ENCODE assay signal across 16 cellular contexts in genomic region chrX:105221374-105221773, GRCh38. TPM values are rescaled to one million over a fixed set of nuclear protein-coding genes. Genes with fewer than 3 reads are reported as not detected.
DNase-seq lines count a peak whose midpoint lies in the region; ATAC-seq and TF ChIP-seq lines count a peak whose summit lies in the region.
"Had no signal": no experiment of that assay in that cellular context is flagged by ENCODE, and none has a peak within 500 bp of the region (broad histone marks: within the 10 kb centered on the region; RNA-seq: fewer than 3 reads in every experiment).

No MANE protein-coding gene starts in this region.

- no peak overlapping the region for H3K27ac ChIP-seq in CD8-positive, alpha-beta T cell (ENCODE audit: low read depth, low read length)
- H3K27ac ChIP-seq: GM23248 had no signal

- H3K4me1 Mint-ChIP-seq in CD8-positive, alpha-beta T cell (ENCODE audit: low read depth), result no peaks in the 10 kb centered on the region
- H3K4me1 Mint-ChIP-seq: CD14-positive monocyte, H9 had no signal

- no peak for TF ChIP-seq POLR2A in NB4 (IDR thresholded peaks at IDR 0.05; ENCODE audit: extremely low read depth, insufficient read length)

- no peak for TF ChIP-seq CTCF in NB4 (IDR thresholded peaks at IDR 0.05; ENCODE audit: low read depth, low read length)
- TF ChIP-seq CTCF in GM13976 (IDR thresholded peaks at IDR 0.05; ENCODE audit: borderline replicate concordance, control extremely low read depth, extremely low read depth, insufficient read depth, missing control alignments), result no peak
- TF ChIP-seq CTCF in mucosa of descending colon (IDR thresholded peaks at IDR 0.05), result no peak
- TF ChIP-seq CTCF in CD8-positive, alpha-beta T cell (IDR thresholded peaks at IDR 0.05), result no peak

- no peaks in the 10 kb centered on the region for H3K4me1 ChIP-seq in mucosa of descending colon (ENCODE audit: low read depth)
- H3K4me1 ChIP-seq in CD8-positive, alpha-beta T cell (ENCODE audit: insufficient read depth, low read length), result no peaks in the 10 kb centered on the region

- H3K4me3 Mint-ChIP-seq in CD8-positive, alpha-beta T cell, result no peak overlapping the region
- H3K4me3 Mint-ChIP-seq: CD14-positive monocyte, H9, IgD-negative memory B cell had no signal

- H3K36me3 Mint-ChIP-seq in CD8-positive, alpha-beta T cell, result no peaks in the 10 kb centered on the region
- H3K36me3 Mint-ChIP-seq: CD14-positive monocyte, IgD-negative memory B cell had no signal

- CTCF ChIA-PET in CD8-positive, alpha-beta T cell (lab: Charles Lee), result interaction anchor here (0.9 kb wide), 1 partner anchor 10 kb away, joined by 3 read pairs; no protein-coding TSS in a partner anchor

- POLR2A ChIA-PET in CD8-positive, alpha-beta T cell (lab: Charles Lee), result no interaction called here

- no peaks in the 10 kb centered on the region for H3K36me3 ChIP-seq in mucosa of descending colon (ENCODE audit: low read depth)
- H3K36me3 ChIP-seq in CD8-positive, alpha-beta T cell (ENCODE audit: insufficient read depth, low read length), result no peaks in the 10 kb centered on the region

- in situ Hi-C loops in GM13976 (cut with MboI; ENCODE audit: low sequenced_read_pairs, unreplicated experiment), result no loop called here

- no peak overlapping the region for H3K27ac Mint-ChIP-seq in CD8-positive, alpha-beta T cell
- H3K27ac Mint-ChIP-seq: CD14-positive monocyte, IgD-negative memory B cell had no signal

- H3K9me3 ChIP-seq in mucosa of descending colon, result no peaks in the 10 kb centered on the region
- H3K9me3 ChIP-seq in CD8-positive, alpha-beta T cell (ENCODE audit: low read length), result no peaks in the 10 kb centered on the region

- intact Hi-C loops in mucosa of descending colon (cut with DNase I, micrococcal nuclease), result no loop called here
- intact Hi-C loops in CD8-positive, alpha-beta T cell (cut with DNase I, micrococcal nuclease), result no loop called here

- no peaks in the 10 kb centered on the region for H3K27me3 ChIP-seq in CD8-positive, alpha-beta T cell (ENCODE audit: insufficient read depth, low read length)

- ATAC-seq in mucosa of descending colon, result no peak
- no peak for ATAC-seq in CD8-positive, alpha-beta T cell
- ATAC-seq: GM12878 had no signal

- peaks cover 5% of the 10 kb centered on the region for H3K9me3 Mint-ChIP-seq in CD8-positive, alpha-beta T cell

- H3K27me3 Mint-ChIP-seq in CD8-positive, alpha-beta T cell (ENCODE audit: low read depth), result no peaks in the 10 kb centered on the region
- H3K27me3 Mint-ChIP-seq: IgD-negative memory B cell had no signal

- peak; percentile 2 for DNase-seq in NB4 (ENCODE audit: low read depth)
- peak; percentile 2 for DNase-seq in SW480 (ENCODE audit: low spot score)
- DNase-seq in iPS-NIHi11 (ENCODE audit: low spot score), result peak; percentile 6
- DNase-seq in GM13976 (ENCODE audit: low spot score), result no peak
- no peak for DNase-seq in mucosa of descending colon
- DNase-seq in CD8-positive, alpha-beta T cell, result no peak
- DNase-seq: Calu3, DMS79, GM23248, H9 had no signal

- H3K4me3 ChIP-seq in NB4 (ENCODE audit: low read depth, low read length) (no peak overlapping the region), mucosa of descending colon (no peak overlapping the region)
- no peak overlapping the region for H3K4me3 ChIP-seq in CD8-positive, alpha-beta T cell (ENCODE audit: low read depth, low read length)
- H3K4me3 ChIP-seq: GM12878, GM23248 had no signal

RNA-seq across cellular contexts. Expression of gene TEX13A, which starts 0.9 kb away (rescaled TPM):
- total RNA-seq in mucosa of descending colon, result not detected
- total RNA-seq in CD8-positive, alpha-beta T cell, result not detected
- total RNA-seq: A673, Calu3, G401, GM12878, GM23248, H9, HT1080 had no signal

Comparison
In these comparisons a context has a peak if more than half of its experiments do, and no peak if none do; other contexts are left out.
1. DNase-seq: peak in NB4 (single experiment), SW480 (single experiment) and iPS-NIHi11 (single experiment); none in GM13976 (single experiment), mucosa of descending colon (0 of 3) and CD8-positive, alpha-beta T cell (0 of 7).